Comparison of ENCODE assay signal across 1 cellular context in the genomic region with DNA sequence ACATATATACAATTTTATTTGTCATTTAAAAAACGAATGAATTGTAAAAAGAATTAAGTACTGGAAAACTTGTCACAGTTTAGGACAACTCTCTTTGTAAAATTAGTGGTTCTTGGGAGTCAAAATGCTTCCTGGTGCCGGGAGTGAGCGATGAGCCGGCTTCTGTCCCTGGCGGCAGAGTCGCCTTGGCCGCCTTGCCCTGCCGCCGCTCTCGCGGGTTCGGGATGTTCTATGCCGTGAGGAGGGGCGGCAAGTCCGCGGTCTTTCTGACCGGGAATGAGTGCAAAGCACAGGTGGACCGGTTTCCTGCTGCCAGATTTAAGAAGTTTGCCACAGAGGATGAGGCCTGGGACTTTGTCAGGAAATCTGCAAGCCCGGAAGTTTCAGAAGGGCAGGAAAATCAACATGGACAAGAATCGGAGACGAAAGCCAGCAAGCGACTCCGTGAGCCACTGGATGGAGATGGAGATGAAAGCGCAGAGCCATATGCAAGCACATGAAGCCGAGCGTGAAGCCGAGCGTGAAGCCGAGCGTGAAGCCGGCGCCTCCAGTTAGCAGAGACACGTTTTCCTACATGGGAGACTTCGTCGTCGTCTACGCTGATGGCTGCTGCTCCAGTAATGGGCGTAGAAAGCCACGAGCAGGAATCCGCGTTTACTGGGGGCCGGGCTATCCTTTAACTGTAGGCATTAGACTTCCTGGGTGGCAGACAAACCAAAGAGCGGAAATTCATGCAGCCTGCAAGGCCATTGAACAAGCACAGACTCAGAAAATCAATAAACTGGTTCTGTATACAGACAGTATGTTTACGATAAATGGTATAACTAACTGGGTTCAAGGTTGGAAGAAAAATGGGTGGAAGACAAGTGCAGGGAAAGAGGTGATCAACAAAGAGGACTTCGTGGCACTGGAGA.
A peak's percentile ranks its signal among the peaks of the same experiment; 100 is the strongest.
TF ChIP-seq lines count a peak whose summit lies in the region.

No MANE protein-coding gene starts in this region.

TF ChIP-seq in HepG2, 621 proteins besides CTCF, POLR2A, EP300 and RAD21 (continued from another document):
- TF ChIP-seq ZBTB20 (CRISPR knock-in tag; IDR thresholded peaks at IDR 0.05; ENCODE audit: borderline replicate concordance, low read depth): peak; percentile 76; the same call in 1 of the 2 replicates
- TF ChIP-seq RARA (CRISPR knock-in tag; IDR thresholded peaks at IDR 0.05): peak; percentile 83
- TF ChIP-seq SETDB1 (CRISPR knock-in tag; IDR thresholded peaks at IDR 0.05; ENCODE audit: borderline replicate concordance): 0 out of 2 replicates have a peak, but pooled peaks have one; percentile 49
- 0 out of 4 replicates have a peak, but pooled peaks of 1 of the 2 experiments have one; percentile 35 for TF ChIP-seq KLF16 (CRISPR knock-in tag; IDR thresholded peaks at IDR 0.05)
- TF ChIP-seq ELF3 (CRISPR knock-in tag; IDR thresholded peaks at IDR 0.05): peak; percentile 59
- TF ChIP-seq ETV5 (CRISPR knock-in tag; IDR thresholded peaks at IDR 0.05; ENCODE audit: borderline replicate concordance): peak; percentile 59; the same call in 1 of the 2 replicates
- TF ChIP-seq GATAD2A (CRISPR knock-in tag; IDR thresholded peaks at IDR 0.05): peak; percentile 75
- TF ChIP-seq, protein P1, sequence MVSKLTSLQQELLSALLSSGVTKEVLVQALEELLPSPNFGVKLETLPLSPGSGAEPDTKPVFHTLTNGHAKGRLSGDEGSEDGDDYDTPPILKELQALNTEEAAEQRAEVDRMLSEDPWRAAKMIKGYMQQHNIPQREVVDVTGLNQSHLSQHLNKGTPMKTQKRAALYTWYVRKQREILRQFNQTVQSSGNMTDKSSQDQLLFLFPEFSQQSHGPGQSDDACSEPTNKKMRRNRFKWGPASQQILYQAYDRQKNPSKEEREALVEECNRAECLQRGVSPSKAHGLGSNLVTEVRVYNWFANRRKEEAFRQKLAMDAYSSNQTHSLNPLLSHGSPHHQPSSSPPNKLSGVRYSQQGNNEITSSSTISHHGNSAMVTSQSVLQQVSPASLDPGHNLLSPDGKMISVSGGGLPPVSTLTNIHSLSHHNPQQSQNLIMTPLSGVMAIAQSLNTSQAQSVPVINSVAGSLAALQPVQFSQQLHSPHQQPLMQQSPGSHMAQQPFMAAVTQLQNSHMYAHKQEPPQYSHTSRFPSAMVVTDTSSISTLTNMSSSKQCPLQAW (CRISPR knock-in tag; IDR thresholded peaks at IDR 0.05): peak; percentile 38; the same call in 1 of the 2 replicates
- TF ChIP-seq SKI (IDR thresholded peaks at IDR 0.05; ENCODE audit: partially characterized antibody): peak; percentile 47
- TF ChIP-seq, protein P2, sequence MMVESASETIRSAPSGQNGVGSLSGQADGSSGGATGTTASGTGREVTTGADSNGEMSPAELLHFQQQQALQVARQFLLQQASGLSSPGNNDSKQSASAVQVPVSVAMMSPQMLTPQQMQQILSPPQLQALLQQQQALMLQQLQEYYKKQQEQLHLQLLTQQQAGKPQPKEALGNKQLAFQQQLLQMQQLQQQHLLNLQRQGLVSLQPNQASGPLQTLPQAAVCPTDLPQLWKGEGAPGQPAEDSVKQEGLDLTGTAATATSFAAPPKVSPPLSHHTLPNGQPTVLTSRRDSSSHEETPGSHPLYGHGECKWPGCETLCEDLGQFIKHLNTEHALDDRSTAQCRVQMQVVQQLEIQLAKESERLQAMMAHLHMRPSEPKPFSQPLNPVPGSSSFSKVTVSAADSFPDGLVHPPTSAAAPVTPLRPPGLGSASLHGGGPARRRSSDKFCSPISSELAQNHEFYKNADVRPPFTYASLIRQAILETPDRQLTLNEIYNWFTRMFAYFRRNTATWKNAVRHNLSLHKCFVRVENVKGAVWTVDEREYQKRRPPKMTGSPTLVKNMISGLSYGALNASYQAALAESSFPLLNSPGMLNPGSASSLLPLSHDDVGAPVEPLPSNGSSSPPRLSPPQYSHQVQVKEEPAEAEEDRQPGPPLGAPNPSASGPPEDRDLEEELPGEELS (CRISPR knock-in tag; IDR thresholded peaks at IDR 0.05): peak; percentile 78
